In the genomic region with DNA sequence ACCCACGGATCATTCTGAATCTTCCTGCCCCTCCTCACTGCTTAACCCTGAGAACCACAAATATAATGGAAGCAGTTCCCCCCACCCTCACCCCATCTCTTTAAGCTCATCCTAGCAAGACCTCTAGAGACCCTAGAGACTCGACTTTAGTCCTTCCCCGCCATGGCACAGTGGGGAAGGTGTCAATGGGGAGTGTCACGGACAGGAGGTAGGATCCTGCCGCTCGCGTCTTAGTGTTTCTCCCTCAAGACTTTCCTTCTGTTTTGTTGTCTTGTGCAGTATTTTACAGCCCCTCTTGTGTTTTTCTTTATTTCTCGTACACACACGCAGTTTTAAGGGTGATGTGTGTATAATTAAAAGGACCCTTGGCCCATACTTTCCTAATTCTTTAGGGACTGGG, we compare ENCODE assay signal across 8 cellular contexts. TPM values are rescaled to one million over a fixed set of nuclear protein-coding genes. Genes with fewer than 3 reads are reported as not detected.
DNase-seq lines count a peak whose midpoint lies in the region; ATAC-seq and TF ChIP-seq lines count a peak whose summit lies in the region.

No MANE protein-coding gene starts in this region.

- H3K14ac ChIP-seq in neuronal stem cell (ENCODE audit: low read length) = no peak overlapping the region

- H3K4me1 Mint-ChIP-seq in CD14-positive monocyte = peaks cover 20% of the 10 kb centered on the region

- no peak overlapping the region for H3K4ac ChIP-seq in neuronal stem cell (ENCODE audit: low read length)

- no peaks in the 10 kb centered on the region for H3K9me3 Mint-ChIP-seq in CD14-positive monocyte

- no peak overlapping the region for H4K91ac ChIP-seq in neuronal stem cell (ENCODE audit: low read depth, low read length, poor library complexity)

- peak overlapping the region; percentile 81 for H3K4me2 ChIP-seq in OCI-LY3 (ENCODE audit: low read length)
- H3K4me2 ChIP-seq in neuronal stem cell (ENCODE audit: insufficient read depth, low read length, poor library complexity, severe bottlenecking) = peak overlapping the region; percentile 61

- no peak overlapping the region for H3K23ac ChIP-seq in neuronal stem cell (ENCODE audit: low read depth, low read length, poor library complexity)

- H3K9me3 ChIP-seq in OCI-LY3 (ENCODE audit: insufficient read depth, low read length) = no peaks in the 10 kb centered on the region
- H3K9me3 ChIP-seq in endocrine pancreas (ENCODE audit: control insufficient read depth, low read length) = no peaks in the 10 kb centered on the region
- H3K9me3 ChIP-seq in neuronal stem cell (replicated peaks in 1 of 2; ENCODE audit: control insufficient read depth in 2 of 2, insufficient read depth in 1 of 2, low read depth in 1 of 2, low read length in 2 of 2) = no peaks in the 10 kb centered on the region

- H3K27ac ChIP-seq in OCI-LY3 (ENCODE audit: low read length) = peak overlapping the region; percentile 71
- no peak overlapping the region for H3K27ac ChIP-seq in neuronal stem cell (replicated peaks; ENCODE audit: low read length)

- intact Hi-C loops in CD14-positive monocyte (cut with micrococcal nuclease) = no loop called here

- TF ChIP-seq CTCF in CD14-positive monocyte (IDR thresholded peaks at IDR 0.05) (no peak), OCI-LY3 (IDR thresholded peaks at IDR 0.05; ENCODE audit: low read depth, low read length) (no peak)

- H2BK12ac ChIP-seq in neuronal stem cell (ENCODE audit: low read length) = no peak overlapping the region

- H3K27ac Mint-ChIP-seq in CD14-positive monocyte = peak overlapping the region; percentile 96 to 99 (median 98)

- peak overlapping the region in 1 of 2 donors; percentile 95 for H3K4me3 Mint-ChIP-seq in CD14-positive monocyte

- DNase-seq in CD14-positive monocyte (ENCODE audit: low spot score) (no peak), neuronal stem cell (ENCODE audit: low spot score) (no peak), NCI-H1930 (lab: John Stamatoyannopoulos, UW) (no peak), SKM-1 (lab: John Stamatoyannopoulos, UW; ENCODE audit: unreplicated experiment) (no peak), activated gamma-delta T cell treated with Interleukin-2 at 50 U/mL for 16 hours (no peak)

- H3K27me3 ChIP-seq in OCI-LY3 (ENCODE audit: low read depth, low read length) = no peaks in the 10 kb centered on the region
- no peaks in the 10 kb centered on the region for H3K27me3 ChIP-seq in endocrine pancreas (ENCODE audit: control insufficient read depth, insufficient read depth, low read length)
- no peaks in the 10 kb centered on the region for H3K27me3 ChIP-seq in neuronal stem cell (ENCODE audit: control insufficient read depth in 3 of 3, insufficient read depth in 3 of 3, low read depth in 1 of 3, low read length in 3 of 3)

- peak overlapping the region; percentile 57; the same call in 1 of the 2 replicates for H2AFZ ChIP-seq in OCI-LY3 (ENCODE audit: low read depth, low read length)
- peak overlapping the region; percentile 95 for H2AFZ ChIP-seq in neuronal stem cell (ENCODE audit: low read length)

- peaks cover 4% of the 10 kb centered on the region for H3K36me3 ChIP-seq in OCI-LY3 (replicated peaks; ENCODE audit: low read depth, low read length)
- peaks cover 4% of the 10 kb centered on the region for H3K36me3 ChIP-seq in endocrine pancreas (ENCODE audit: control insufficient read depth, insufficient read depth, low read length)
- H3K36me3 ChIP-seq in neuronal stem cell (replicated peaks in 1 of 2; ENCODE audit: control insufficient read depth in 2 of 2, insufficient read depth in 2 of 2, low read length in 2 of 2) = peaks cover 7 to 60% of the 10 kb centered on the region in 2 donors

- H3K9ac ChIP-seq in OCI-LY3 (ENCODE audit: low read length) (peak overlapping the region; percentile 66), endocrine pancreas (ENCODE audit: control insufficient read depth, insufficient read depth, low read length) (peak overlapping the region; percentile 11), neuronal stem cell (ENCODE audit: low read depth, low read length, poor library complexity) (no peak overlapping the region)

- H4K8ac ChIP-seq in neuronal stem cell (ENCODE audit: low read depth, low read length) = no peak overlapping the region

- H2BK15ac ChIP-seq in neuronal stem cell (ENCODE audit: low read length) = no peak overlapping the region

- H2BK5ac ChIP-seq in neuronal stem cell (ENCODE audit: low read length) = no peak overlapping the region

- H4K20me1 ChIP-seq in OCI-LY3 (ENCODE audit: insufficient read depth, low read length) = no peaks in the 10 kb centered on the region

- peaks cover 13% of the 10 kb centered on the region for H3K79me2 ChIP-seq in OCI-LY3 (ENCODE audit: low read length)

- H2BK120ac ChIP-seq in neuronal stem cell (ENCODE audit: low read depth, low read length) = no peak overlapping the region

- peak overlapping the region; percentile 74 for H3K4me3 ChIP-seq in OCI-LY3 (ENCODE audit: low read length)
- peak overlapping the region; percentile 77 for H3K4me3 ChIP-seq in endocrine pancreas (ENCODE audit: control insufficient read depth, insufficient read depth, low read length)
- H3K4me3 ChIP-seq in neuronal stem cell (ENCODE audit: low read length in 2 of 2) = peak overlapping the region in 1 of 2 donors; percentile 88

- peaks cover 0 to 2% (median 2%) of the 10 kb centered on the region in 3 donors for H3K27me3 Mint-ChIP-seq in CD14-positive monocyte (ENCODE audit: low read depth in 3 of 3)

- ATAC-seq in activated CD4-positive, CD25-positive, alpha-beta regulatory T cell treated with anti-CD3 and anti-CD28 coated beads, Interleukin-2, amount 50 U/mL, for 24 hours = no peak

- peaks cover 45 to 69% of the 10 kb centered on the region in 2 donors for H3K36me3 Mint-ChIP-seq in CD14-positive monocyte

- WGBS in neuronal stem cell (ENCODE audit: extremely low coverage in 2 of 2, insufficient read length in 2 of 2, insufficient replicate concordance in 1 of 2), 2 donors = no CpG with 5 or more reads among the region's 9 CpGs

- H3K79me1 ChIP-seq in neuronal stem cell (ENCODE audit: low read depth, low read length) = no peaks in the 10 kb centered on the region

- peaks cover 12% of the 10 kb centered on the region for H3K4me1 ChIP-seq in OCI-LY3 (ENCODE audit: low read length)
- H3K4me1 ChIP-seq in endocrine pancreas (ENCODE audit: control insufficient read depth, insufficient read depth, low read length) = peaks cover 4% of the 10 kb centered on the region
- no peaks in the 10 kb centered on the region for H3K4me1 ChIP-seq in neuronal stem cell (ENCODE audit: control insufficient read depth in 2 of 2, insufficient read depth in 1 of 2, low read depth in 1 of 2, low read length in 2 of 2)

- no peak overlapping the region for H3K18ac ChIP-seq in neuronal stem cell (ENCODE audit: low read length)

- H2AK5ac ChIP-seq in neuronal stem cell (ENCODE audit: low read depth, low read length) = no peak overlapping the region

RNA-seq across cellular contexts. Expression of a gene that starts 0.7 kb away (rescaled TPM):
- polyA plus RNA-seq in CD14-positive monocyte = 10 to 100 TPM; 86.1 to 90.4 TPM
- polyA plus RNA-seq in neuronal stem cell (2013, experiment 1 of 2) = 103 TPM
- 100 TPM for polyA plus RNA-seq in neuronal stem cell (2013, experiment 2 of 2)

RNA-seq across cellular contexts. Expression of a gene that starts 18.2 kb away (rescaled TPM):
- polyA plus RNA-seq in CD14-positive monocyte = 10 to 100 TPM; 17.1 to 28.8 TPM
- polyA plus RNA-seq in neuronal stem cell (2013, experiment 1 of 2) = 10.9 TPM
- polyA plus RNA-seq in neuronal stem cell (2013, experiment 2 of 2) = 11.6 TPM

RNA-seq across cellular contexts. Expression of a gene that starts 29.9 kb away (rescaled TPM):
- not detected for polyA plus RNA-seq in CD14-positive monocyte
- polyA plus RNA-seq in neuronal stem cell (2013, experiment 1 of 2) = 0.85 TPM
- 0.80 TPM for polyA plus RNA-seq in neuronal stem cell (2013, experiment 2 of 2)

RNA-seq across cellular contexts. Expression of a gene that starts 35.7 kb away (rescaled TPM):
- polyA plus RNA-seq in CD14-positive monocyte = not detected
- 8.8 TPM for polyA plus RNA-seq in neuronal stem cell (2013, experiment 1 of 2)
- polyA plus RNA-seq in neuronal stem cell (2013, experiment 2 of 2) = 8.7 TPM

RNA-seq across cellular contexts. Expression of a gene that starts 58.7 kb away (rescaled TPM):
- polyA plus RNA-seq in CD14-positive monocyte = 100 to 1,000 TPM in 1 of 2 donors, 10 to 100 TPM in 1; 72.3 to 121 TPM
- 4.4 TPM for polyA plus RNA-seq in neuronal stem cell (2013, experiment 1 of 2)
- polyA plus RNA-seq in neuronal stem cell (2013, experiment 2 of 2) = 4.5 TPM
